33 cellular contexts compared by ENCODE assay signal in genomic region chr21:36784942-36785341, GRCh38.
A peak's percentile ranks its signal among the peaks of the same experiment; 100 is the strongest.
DNase-seq lines count a peak whose midpoint lies in the region; ATAC-seq and TF ChIP-seq lines count a peak whose summit lies in the region.
"Had no signal": no experiment of that assay in that cellular context is flagged by ENCODE, and none has a peak within 500 bp of the region (broad histone marks: within the 10 kb centered on the region; RNA-seq: fewer than 3 reads in every experiment).

No MANE protein-coding gene starts in this region.

- no peaks in the 10 kb centered on the region for H3K27me3 ChIP-seq in GM23338 (ENCODE audit: insufficient read depth)
- no peaks in the 10 kb centered on the region for H3K27me3 ChIP-seq in heart right ventricle
- H3K27me3 ChIP-seq: cardiac muscle cell, SJSA1, vagina had no signal

- no peak overlapping the region for H3K4me3 ChIP-seq in GM23338
- H3K4me3 ChIP-seq in heart right ventricle: no peak overlapping the region
- H3K4me3 ChIP-seq in mucosa of descending colon: no peak overlapping the region
- H3K4me3 ChIP-seq: A549, cardiac muscle cell, GM12878, SJSA1, thoracic aorta, vagina had no signal

- H2AFZ ChIP-seq in GM23338: no peak overlapping the region

- H3K9me3 ChIP-seq in heart right ventricle (no peaks in the 10 kb centered on the region), mucosa of descending colon (no peaks in the 10 kb centered on the region)
- H3K9me3 ChIP-seq: A549, SJSA1, thoracic aorta, vagina had no signal

- H3K4me1 Mint-ChIP-seq in GM23338 (peaks cover 10% of the 10 kb centered on the region), WTC11 (peaks cover 11% of the 10 kb centered on the region)

- peaks cover 12% of the 10 kb centered on the region for H3K9me2 ChIP-seq in GM23338 (ENCODE audit: insufficient read depth)

- H3K36me3 Mint-ChIP-seq in GM23338 (ENCODE audit: low read depth) (peaks cover 16% of the 10 kb centered on the region; the same call in 2 of the 3 replicates), WTC11 (peaks cover 17% of the 10 kb centered on the region)

- H3F3A ChIP-seq in GM23338 (replicated peaks; ENCODE audit: low read depth): no peaks in the 10 kb centered on the region

- no peaks in the 10 kb centered on the region for H3K79me2 ChIP-seq in GM23338 (replicated peaks; ENCODE audit: insufficient read depth)

- H4K20me1 ChIP-seq in GM23338 (replicated peaks; ENCODE audit: insufficient read depth): no peaks in the 10 kb centered on the region

- H3K27ac Mint-ChIP-seq in GM23338 (0 out of 2 replicates have a peak overlapping the region, but pooled peaks have one; percentile 2), WTC11 (no peak overlapping the region)
- H3K27ac Mint-ChIP-seq: activated CD8-positive, alpha-beta T cell treated with anti-CD3 and anti-CD28 coated beads for 36 hours; activated naive CD8-positive, alpha-beta T cell; CD4-positive, alpha-beta T cell; dendritic cell treated with granulocyte-macrophage colony-stimulating factor and Interleukin-4, amounts not matched to agents 40 ng/mL and 50 ng/mL, for 4 days; progenitor cell of endocrine pancreas had no signal

- TF ChIP-seq CTCF in GM23338 (conservative IDR thresholded peaks at IDR 0.05; ENCODE audit: low read depth in 2 of 2) (no peak), WTC11 (IDR thresholded peaks at IDR 0.05) (no peak), heart right ventricle (IDR thresholded peaks at IDR 0.05) (no peak), mucosa of descending colon (IDR thresholded peaks at IDR 0.05) (no peak)

- DNase-seq in GM23338 (ENCODE audit: low spot score) (no peak), WTC11 (ENCODE audit: low spot score) (no peak), heart right ventricle (peak; percentile 49 to 57), mucosa of descending colon (peak in 1 of 3 donors; percentile 60), NOMO-1 treated with dmso at 0.1 percent for 144 hours (lab: John Stamatoyannopoulos, UW; ENCODE audit: unreplicated experiment) (no peak), NCI-H146 (lab: John Stamatoyannopoulos, UW) (no peak), NCI-H774 (lab: John Stamatoyannopoulos, UW) (no peak), activated T-cell treated with anti-CD3 and anti-CD28 coated beads for 4 hours (no peak)
- DNase-seq: activated CD8-positive, alpha-beta T cell treated with anti-CD3 and anti-CD28 coated beads for 36 hours; activated effector memory CD4-positive, alpha-beta T cell treated with Interleukin-2 at 50 U/mL for 16 hours; AML-193; aorta; CD4-positive, alpha-beta T cell; EL; Karpas-422; kidney; MV-4-11; NCI-H1436 treated with DMSO at 0.1 percent for 48 hours; NCI-H510A; NK-92 treated with Interleukin-12 subunit alpha and Interleukin-12 subunit beta, amount 100 ng/mL, for 24 hours; stimulated activated CD4-positive, alpha-beta T cell treated with anti-CD3 and anti-CD28 coated beads, Interleukin-15, amount 100 ng/mL, for 24 hours; stimulated activated naive CD4-positive, alpha-beta T cell treated with Interleukin-2 at 50 U/mL for 16 hours had no signal

- no peak overlapping the region for H3K4me3 Mint-ChIP-seq in GM23338
- no peak overlapping the region for H3K4me3 Mint-ChIP-seq in WTC11
- H3K4me3 Mint-ChIP-seq: activated CD8-positive, alpha-beta T cell treated with anti-CD3 and anti-CD28 coated beads for 36 hours; activated naive CD8-positive, alpha-beta T cell; CD4-positive, alpha-beta T cell; dendritic cell treated with granulocyte-macrophage colony-stimulating factor and Interleukin-4, amounts not matched to agents 40 ng/mL and 50 ng/mL, for 4 days had no signal

- H3K27me3 Mint-ChIP-seq in GM23338 (ENCODE audit: insufficient read depth, low read depth, poor library complexity): peaks cover 7% of the 10 kb centered on the region
- H3K27me3 Mint-ChIP-seq in WTC11 (ENCODE audit: low read depth): no peaks in the 10 kb centered on the region
- H3K27me3 Mint-ChIP-seq: activated CD8-positive, alpha-beta T cell treated with anti-CD3 and anti-CD28 coated beads for 36 hours; activated naive CD8-positive, alpha-beta T cell; CD4-positive, alpha-beta T cell; dendritic cell treated with granulocyte-macrophage colony-stimulating factor and Interleukin-4, amounts not matched to agents 40 ng/mL and 50 ng/mL, for 4 days; progenitor cell of endocrine pancreas had no signal

- WGBS in heart right ventricle, 2 donors: 53 to 74% methylated on average over 12 of the region's 12 CpGs

- POLR2A ChIA-PET in WTC11 (lab: Charles Lee): no interaction called here

- H3K4me1 ChIP-seq in GM23338 (ENCODE audit: insufficient read depth) (peaks cover 11% of the 10 kb centered on the region; the same call in 1 of the 2 replicates), heart right ventricle (peaks cover 0 to 19% (median 9%) of the 10 kb centered on the region in 9 donors), mucosa of descending colon (ENCODE audit: low read depth) (peaks cover 13% of the 10 kb centered on the region)
- H3K4me1 ChIP-seq: vagina had no signal

- peak; percentile 73 for ATAC-seq in GM23338
- ATAC-seq in WTC11: peak; percentile 20; the same call in 1 of the 2 replicates
- ATAC-seq in heart right ventricle: peak; percentile 80 to 98 (median 93)
- ATAC-seq in mucosa of descending colon: peak; percentile 57
- ATAC-seq: A549; activated CD4-positive, CD25-positive, alpha-beta regulatory T cell treated with anti-CD3 and anti-CD28 coated beads, Interleukin-2, amount 50 U/mL, for 24 hours; activated CD8-positive, alpha-beta T cell treated with anti-CD3 and anti-CD28 coated beads for 36 hours; GM12878; Panc1 had no signal

- intact Hi-C loops in heart right ventricle (cut with DNase I): no loop called here
- intact Hi-C loops in mucosa of descending colon (cut with DNase I, micrococcal nuclease): no loop called here

- CTCF ChIA-PET in WTC11 (lab: Charles Lee): interaction anchor here (0.8 to 1.4 kb wide), 4 partner anchors 35 to 154 kb away, joined by 3 to 4 read pairs (median 3); no protein-coding TSS in a partner anchor

- no peak overlapping the region for H3K4me2 ChIP-seq in GM23338

- H3K9me3 Mint-ChIP-seq in GM23338: peaks cover 20% of the 10 kb centered on the region
- H3K9me3 Mint-ChIP-seq in WTC11: peaks cover 21% of the 10 kb centered on the region
- H3K9me3 Mint-ChIP-seq: activated CD8-positive, alpha-beta T cell treated with anti-CD3 and anti-CD28 coated beads for 36 hours; CD4-positive, alpha-beta T cell; dendritic cell treated with granulocyte-macrophage colony-stimulating factor and Interleukin-4, amounts not matched to agents 40 ng/mL and 50 ng/mL, for 4 days had no signal

- H3K27ac ChIP-seq in GM23338 (ENCODE audit: low read depth) (no peak overlapping the region), heart right ventricle (no peak overlapping the region)
- H3K27ac ChIP-seq: cardiac muscle cell, SJSA1, thoracic aorta, vagina had no signal

- no peaks in the 10 kb centered on the region for H3K36me3 ChIP-seq in GM23338 (ENCODE audit: insufficient read depth)
- H3K36me3 ChIP-seq in heart right ventricle: no peaks in the 10 kb centered on the region
- H3K36me3 ChIP-seq in mucosa of descending colon (ENCODE audit: low read depth): no peaks in the 10 kb centered on the region
- H3K36me3 ChIP-seq: cardiac muscle cell, SJSA1, thoracic aorta, vagina had no signal

TF ChIP-seq in GM23338, 12 proteins besides CTCF, POLR2A, EP300 and RAD21 (continues in another document):
- TF ChIP-seq, protein P1, sequence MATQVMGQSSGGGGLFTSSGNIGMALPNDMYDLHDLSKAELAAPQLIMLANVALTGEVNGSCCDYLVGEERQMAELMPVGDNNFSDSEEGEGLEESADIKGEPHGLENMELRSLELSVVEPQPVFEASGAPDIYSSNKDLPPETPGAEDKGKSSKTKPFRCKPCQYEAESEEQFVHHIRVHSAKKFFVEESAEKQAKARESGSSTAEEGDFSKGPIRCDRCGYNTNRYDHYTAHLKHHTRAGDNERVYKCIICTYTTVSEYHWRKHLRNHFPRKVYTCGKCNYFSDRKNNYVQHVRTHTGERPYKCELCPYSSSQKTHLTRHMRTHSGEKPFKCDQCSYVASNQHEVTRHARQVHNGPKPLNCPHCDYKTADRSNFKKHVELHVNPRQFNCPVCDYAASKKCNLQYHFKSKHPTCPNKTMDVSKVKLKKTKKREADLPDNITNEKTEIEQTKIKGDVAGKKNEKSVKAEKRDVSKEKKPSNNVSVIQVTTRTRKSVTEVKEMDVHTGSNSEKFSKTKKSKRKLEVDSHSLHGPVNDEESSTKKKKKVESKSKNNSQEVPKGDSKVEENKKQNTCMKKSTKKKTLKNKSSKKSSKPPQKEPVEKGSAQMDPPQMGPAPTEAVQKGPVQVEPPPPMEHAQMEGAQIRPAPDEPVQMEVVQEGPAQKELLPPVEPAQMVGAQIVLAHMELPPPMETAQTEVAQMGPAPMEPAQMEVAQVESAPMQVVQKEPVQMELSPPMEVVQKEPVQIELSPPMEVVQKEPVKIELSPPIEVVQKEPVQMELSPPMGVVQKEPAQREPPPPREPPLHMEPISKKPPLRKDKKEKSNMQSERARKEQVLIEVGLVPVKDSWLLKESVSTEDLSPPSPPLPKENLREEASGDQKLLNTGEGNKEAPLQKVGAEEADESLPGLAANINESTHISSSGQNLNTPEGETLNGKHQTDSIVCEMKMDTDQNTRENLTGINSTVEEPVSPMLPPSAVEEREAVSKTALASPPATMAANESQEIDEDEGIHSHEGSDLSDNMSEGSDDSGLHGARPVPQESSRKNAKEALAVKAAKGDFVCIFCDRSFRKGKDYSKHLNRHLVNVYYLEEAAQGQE (IDR thresholded peaks at IDR 0.05; ENCODE audit: unreplicated experiment): no peak

TF ChIP-seq in WTC11, 78 proteins besides CTCF, POLR2A, EP300 and RAD21:
- TF ChIP-seq RELA (CRISPR knock-in tag; IDR thresholded peaks at IDR 0.05; ENCODE audit: borderline replicate concordance): no peak
- TF ChIP-seq PRRX2 (CRISPR knock-in tag; IDR thresholded peaks at IDR 0.05): no peak
- TF ChIP-seq, protein P2, sequence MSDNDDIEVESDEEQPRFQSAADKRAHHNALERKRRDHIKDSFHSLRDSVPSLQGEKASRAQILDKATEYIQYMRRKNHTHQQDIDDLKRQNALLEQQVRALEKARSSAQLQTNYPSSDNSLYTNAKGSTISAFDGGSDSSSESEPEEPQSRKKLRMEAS (CRISPR knock-in tag; IDR thresholded peaks at IDR 0.05): no peak
- TF ChIP-seq, protein P3, sequence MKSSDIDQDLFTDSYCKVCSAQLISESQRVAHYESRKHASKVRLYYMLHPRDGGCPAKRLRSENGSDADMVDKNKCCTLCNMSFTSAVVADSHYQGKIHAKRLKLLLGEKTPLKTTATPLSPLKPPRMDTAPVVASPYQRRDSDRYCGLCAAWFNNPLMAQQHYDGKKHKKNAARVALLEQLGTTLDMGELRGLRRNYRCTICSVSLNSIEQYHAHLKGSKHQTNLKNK (CRISPR knock-in tag; IDR thresholded peaks at IDR 0.05): no peak
- no peak for TF ChIP-seq ESRRA (CRISPR knock-in tag; IDR thresholded peaks at IDR 0.05; ENCODE audit: borderline replicate concordance)

Comparison
In these comparisons a context has a peak if more than half of its experiments do, and no peak if none do; other contexts are left out.
1. ATAC-seq: peak in every context shown above with its lines; median percentile 93 in heart right ventricle; 73 in GM23338; 57 in mucosa of descending colon; 20 in WTC11.
2. DNase-seq: peak in heart right ventricle (2 of 2); none in GM23338 (single experiment), WTC11 (single experiment), NOMO-1 treated with dmso at 0.1 percent for 144 hours (single experiment), NCI-H146 (single experiment), NCI-H774 (single experiment) and activated T-cell treated with anti-CD3 and anti-CD28 coated beads for 4 hours (single experiment).